In the genomic region with DNA sequence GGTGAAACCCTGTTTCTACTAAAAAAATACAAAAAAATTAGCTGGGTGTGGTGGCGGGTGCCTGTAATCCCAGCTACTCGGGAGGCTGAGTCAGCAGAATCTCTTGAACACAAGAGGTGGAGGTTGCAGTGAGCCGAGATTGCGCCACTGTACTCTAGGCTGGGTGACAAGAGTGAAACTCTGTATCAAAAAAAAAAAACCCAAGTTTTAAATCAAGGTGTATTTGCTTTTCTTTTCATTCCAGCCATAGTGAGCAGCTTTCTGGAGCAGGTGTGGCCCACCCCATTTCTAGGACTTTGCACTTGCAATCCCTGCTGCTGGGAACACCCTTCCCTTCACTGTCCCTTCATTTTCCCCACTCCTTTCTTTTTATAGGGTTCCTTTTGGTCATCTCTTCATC, we compare ENCODE assay signal across 1 cellular context.
TF ChIP-seq lines count a peak whose summit lies in the region.

No MANE protein-coding gene starts in this region.

TF ChIP-seq in K562, 482 proteins besides CTCF, POLR2A, EP300 and RAD21:
- TF ChIP-seq HNRNPLL (IDR thresholded peaks at IDR 0.05; ENCODE audit: low read depth, low read length, poor library complexity, severe bottlenecking) = no peak
- TF ChIP-seq C11orf30 (IDR thresholded peaks at IDR 0.05; ENCODE audit: low read depth) = peak; percentile 32; the same call in 1 of the 2 replicates
- TF ChIP-seq ZNF316 (IDR thresholded peaks at IDR 0.05) = peak; percentile 37
TF ChIP-seq in K562: peak in this region for 2.
